In the genomic region with DNA sequence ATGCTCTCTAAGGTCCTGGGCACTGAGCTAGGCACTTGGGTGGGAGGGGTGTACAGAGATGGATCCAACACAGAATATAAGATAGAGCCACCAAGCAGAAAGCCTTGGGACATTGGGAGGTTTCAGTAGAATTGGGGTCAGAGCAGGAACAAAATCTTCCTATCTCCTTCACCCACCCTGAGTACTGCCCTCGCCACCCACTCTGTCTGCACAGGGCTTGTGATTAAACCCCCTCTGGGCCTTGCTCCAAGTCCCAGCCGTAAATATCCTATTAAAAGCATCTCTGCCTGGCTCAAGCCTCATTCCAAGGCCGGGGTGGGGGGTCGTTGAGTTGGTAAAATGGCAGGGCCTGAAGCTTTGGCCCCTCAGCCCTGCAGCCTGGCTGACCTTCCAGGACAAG, we compare ENCODE assay signal across 32 cellular contexts.
"Had no signal": no experiment of that assay in that cellular context is flagged by ENCODE, and none has a peak within 500 bp of the region (broad histone marks: within the 10 kb centered on the region; RNA-seq: fewer than 3 reads in every experiment).

No MANE protein-coding gene starts in this region.

- DNase-seq: activated B cell treated with CpG ODN at 0.5 μM for 24 hours; activated CD4-positive, alpha-beta memory T cell treated with anti-CD3 and anti-CD28 coated beads for 36 hours; activated CD4-positive, alpha-beta T cell treated with anti-CD3 and anti-CD28 coated beads for 4 hours; activated CD4-positive, alpha-beta T cell treated with anti-CD3 and anti-CD28 coated beads, Interleukin-2, amount 10 ng/mL, durations not matched to agents 24 days and 14 days; activated CD4-positive, alpha-beta T cell treated with anti-CD3 and anti-CD28 coated beads, Interleukin-2, amount 50 U/mL, for 1 hour; activated CD4-positive, alpha-beta T cell treated with anti-CD3 and anti-CD28 coated beads, Interleukin-2, amount 50 U/mL, for 4 hours; activated CD4-positive, CD25-positive, alpha-beta regulatory T cell treated with anti-CD3 and anti-CD28 coated beads, Interleukin-2, amount 50 U/mL, for 72 hours; activated CD8-positive, alpha-beta memory T cell treated with anti-CD3 and anti-CD28 coated beads, Interleukin-2, amount 50 U/mL, for 4 hours; activated CD8-positive, alpha-beta T cell treated with anti-CD3 and anti-CD28 coated beads for 36 hours; activated effector memory CD4-positive, alpha-beta T cell treated with anti-CD3 and anti-CD28 coated beads, Interleukin-2, amount 50 U/mL, for 16 hours; activated gamma-delta T cell treated with Interleukin-2 at 50 U/mL for 16 hours; activated naive CD4-positive, alpha-beta T cell; activated naive CD4-positive, alpha-beta T cell treated with anti-CD3 and anti-CD28 coated beads for 36 hours; activated naive CD4-positive, alpha-beta T cell treated with anti-CD3 and anti-CD28 coated beads, Interleukin-2, amount 50 U/mL, for 16 hours; activated naive CD8-positive, alpha-beta T cell treated with anti-CD3 and anti-CD28 coated beads for 36 hours; activated T-cell treated with anti-CD3 and anti-CD28 coated beads for 4 hours; activated T-cell treated with anti-CD3 and anti-CD28 coated beads, Interleukin-2, amount 50 U/mL, for 1 hour; activated T-cell treated with anti-CD3 and anti-CD28 coated beads, Interleukin-2, amount 50 U/mL, for 4 hours; activated T-cell treated with anti-CD3 and anti-CD28 coated beads, Interleukin-2, amount 50 U/mL, for 72 hours; adrenal gland; amniotic stem cell; body of pancreas; brain microvascular endothelial cell; central memory CD4-positive, alpha-beta T cell; T-helper 2 cell; T-helper 9 cell had no signal

- FAIRE-seq: astrocyte, TTC549 had no signal

- ATAC-seq: activated CD8-positive, alpha-beta T cell treated with anti-CD3 and anti-CD28 coated beads for 36 hours; activated naive CD4-positive, alpha-beta T cell treated with anti-CD3 and anti-CD28 coated beads, Interleukin-2, amount 50 U/mL, for 72 hours; activated T-cell treated with anti-CD3 and anti-CD28 coated beads, Interleukin-2, amount 50 U/mL, for 4 hours; activated T-cell treated with anti-CD3 and anti-CD28 coated beads, Interleukin-2, amount 50 U/mL, for 72 hours; activated T-helper 17 cell treated with anti-CD3 and anti-CD28 coated beads, Interleukin-2, amount 50 U/mL, for 72 hours; body of pancreas had no signal

- H3K27me3 ChIP-seq: adrenal gland, body of pancreas, brain microvascular endothelial cell, breast epithelium had no signal

- H3K4me3 ChIP-seq: adrenal gland, body of pancreas, breast epithelium had no signal

- H3K4me1 ChIP-seq: adrenal gland, body of pancreas, breast epithelium had no signal

- H3K36me3 ChIP-seq: adrenal gland, brain microvascular endothelial cell, breast epithelium had no signal

- H3K9me3 ChIP-seq: adrenal gland, body of pancreas, breast epithelium had no signal

- H3K27ac ChIP-seq: adrenal gland, body of pancreas, brain microvascular endothelial cell, breast epithelium, VCaP had no signal
